8 cellular contexts compared by ENCODE assay signal in the genomic region with DNA sequence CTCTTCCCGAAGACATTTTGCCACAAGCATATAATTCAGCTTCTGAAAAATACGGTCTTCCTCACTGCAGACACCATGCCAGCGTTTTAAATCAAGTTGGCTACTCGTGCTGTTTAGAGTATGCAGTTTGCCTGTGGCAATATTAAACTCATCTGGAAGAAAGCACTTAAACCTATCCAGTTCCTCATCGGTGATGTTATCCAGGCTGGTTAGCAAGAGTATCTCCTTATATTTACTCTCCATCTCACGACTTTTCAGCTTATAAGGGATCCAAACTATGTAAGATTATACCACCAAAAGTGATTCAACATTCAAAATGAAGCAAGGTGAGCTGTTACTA. TPM values are rescaled to one million over a fixed set of nuclear protein-coding genes. Genes with fewer than 3 reads are reported as not detected.
DNase-seq lines count a peak whose midpoint lies in the region; ATAC-seq and TF ChIP-seq lines count a peak whose summit lies in the region.

No MANE protein-coding gene starts in this region.

- DNase-seq in SJSA1 (ENCODE audit: low read depth in 1 of 2, low spot score in 2 of 2) (no peak), lung (ENCODE audit: low spot score) (no peak), testis (no peak), ureter (ENCODE audit: low spot score) (no peak)
- no peak for DNase-seq in effector CD4-positive, alpha-beta T cell

- TF ChIP-seq POLR2A in testis (IDR thresholded peaks at IDR 0.05), result no peak

- intact Hi-C loops in testis (cut with DNase I; ENCODE audit: low total_unique reads), result no loop called here

- H3K27me3 ChIP-seq in SJSA1 (replicated peaks) (no peaks in the 10 kb centered on the region), ectodermal cell (ENCODE audit: control insufficient read depth, insufficient read depth, low read length, poor library complexity, severe bottlenecking) (no peaks in the 10 kb centered on the region), lung (ENCODE audit: control insufficient read depth, insufficient read depth) (no peaks in the 10 kb centered on the region), testis (no peaks in the 10 kb centered on the region)

- H3K4me1 ChIP-seq in SJSA1 (replicated peaks) (peaks cover 12% of the 10 kb centered on the region), ectodermal cell (ENCODE audit: control insufficient read depth, insufficient read depth, low read length) (peaks cover under 1% of the 10 kb centered on the region), lung (ENCODE audit: control insufficient read depth in 2 of 2, insufficient read depth in 2 of 2, low read length in 2 of 2) (no peaks in the 10 kb centered on the region), testis (peaks cover 11% of the 10 kb centered on the region)

- 2 to 3% methylated on average over 6 of the region's 6 CpGs for WGBS in ectodermal cell, 2 experiments
- WGBS in lung, 2 donors, result 28 to 58% methylated on average over 6 of the region's 6 CpGs
- 7 to 14% methylated on average over 6 of the region's 6 CpGs for WGBS in testis, 2 donors

- ATAC-seq in lung (ENCODE audit: insufficient read depth, low FRiP score) (no peak), GM21786 (IDR thresholded peaks at IDR 0.05; ENCODE audit: unreplicated experiment) (no peak), HG03469 (IDR thresholded peaks at IDR 0.05; ENCODE audit: unreplicated experiment) (no peak)

- H3K36me3 ChIP-seq in SJSA1 (no peaks in the 10 kb centered on the region), ectodermal cell (ENCODE audit: control insufficient read depth, insufficient read depth, low read length) (no peaks in the 10 kb centered on the region), lung (ENCODE audit: control insufficient read depth in 2 of 2, insufficient read depth in 2 of 2, low read length in 2 of 2) (no peaks in the 10 kb centered on the region), testis (ENCODE audit: low read depth, missing control alignments) (no peaks in the 10 kb centered on the region)

- TF ChIP-seq CTCF in lung (IDR thresholded peaks at IDR 0.05; ENCODE audit: control extremely low read depth, extremely low read depth), result no peak
- TF ChIP-seq CTCF in testis (IDR thresholded peaks at IDR 0.05), result no peak

- no peaks in the 10 kb centered on the region for H3K9me3 ChIP-seq in SJSA1 (replicated peaks)
- H3K9me3 ChIP-seq in ectodermal cell (ENCODE audit: control insufficient read depth, low read length), result no peaks in the 10 kb centered on the region
- H3K9me3 ChIP-seq in lung (ENCODE audit: control insufficient read depth in 2 of 2, insufficient read depth in 1 of 2, low read length in 1 of 2), result no peaks in the 10 kb centered on the region
- no peaks in the 10 kb centered on the region for H3K9me3 ChIP-seq in testis

- H3K4me3 ChIP-seq in SJSA1 (peak overlapping the region; percentile 39), ectodermal cell (ENCODE audit: insufficient read depth, low read depth, low read length) (peak overlapping the region; percentile 46), lung (no peak overlapping the region), testis (peak overlapping the region; percentile 42 to 64)

- H3K27ac ChIP-seq in SJSA1, result peak overlapping the region; percentile 80
- H3K27ac ChIP-seq in ectodermal cell (ENCODE audit: insufficient read depth, low read depth, low read length, poor library complexity, severe bottlenecking), result peak overlapping the region; percentile 95
- H3K27ac ChIP-seq in lung (ENCODE audit: low read depth in 1 of 2, low read length in 1 of 2), result peak overlapping the region; percentile 79 to 86
- H3K27ac ChIP-seq in testis, result peak overlapping the region; percentile 86 to 91

RNA-seq across cellular contexts. Expression of gene IFI16, which starts 9.7 kb away (rescaled TPM):
- 26.1 and 27.1 TPM in 2 replicates for total RNA-seq in SJSA1 (2014; rRNA removed; shearing (Covaris generic))
- polyA plus RNA-seq in ectodermal cell (2013, experiment 1 of 4), result 21.4 TPM
- 18.4 TPM for polyA plus RNA-seq in ectodermal cell (2013, experiment 2 of 4)
- 13.6 TPM for polyA plus RNA-seq in ectodermal cell (2013, experiment 3 of 4)
- polyA plus RNA-seq in ectodermal cell (2013, experiment 4 of 4), result 11.6 TPM
- total RNA-seq in lung (10 to 100 TPM; 60.7 to 86.3 TPM), testis (10 to 100 TPM; 34.3 to 39.8 TPM), ureter (93.0 TPM)
- polyA plus RNA-seq in lung (100 to 1,000 TPM in 1 of 2 donors, 10 to 100 TPM in 1; 76.4 to 124 TPM), testis (ENCODE audit: insufficient read depth, low read depth, low replicate concordance) (35.7 TPM)
